ENCODE assay signal across 30 cellular contexts in the genomic region with DNA sequence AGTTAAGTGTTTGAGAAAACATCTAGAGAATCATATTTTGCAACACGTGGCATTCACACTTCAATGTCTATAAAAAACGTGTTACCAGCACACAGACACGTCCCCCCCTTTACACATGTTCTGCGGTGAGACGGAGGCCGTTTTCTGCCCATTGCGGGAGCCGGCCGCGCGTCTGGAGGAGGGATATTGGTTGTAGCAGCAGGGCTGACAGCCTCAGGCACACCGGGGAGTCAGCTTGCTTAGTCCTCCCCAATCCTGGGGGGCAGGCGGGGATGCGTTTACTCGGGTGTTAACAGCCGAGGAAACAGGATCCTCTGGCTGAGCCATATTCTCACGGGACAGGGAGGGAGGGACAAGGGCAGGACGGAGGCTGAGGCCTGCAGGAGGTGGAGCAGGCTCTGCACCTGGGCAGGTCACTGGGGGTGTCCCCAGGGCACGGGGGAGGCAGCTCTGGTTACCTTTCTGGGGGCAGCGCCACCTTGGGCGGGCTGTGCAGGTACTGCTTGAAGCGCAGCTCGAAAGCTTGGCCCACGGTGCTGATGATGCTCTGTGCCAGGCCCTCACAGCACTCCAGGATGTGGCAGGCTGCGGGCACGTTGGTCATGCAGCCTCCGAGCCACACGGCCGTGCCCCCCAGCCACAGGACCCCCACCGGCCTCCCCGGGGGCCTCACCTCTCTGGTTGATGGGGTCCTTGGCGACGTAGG. TPM values are rescaled to one million over a fixed set of nuclear protein-coding genes. Genes with fewer than 3 reads are reported as not detected.
DNase-seq lines count a peak whose midpoint lies in the region; ATAC-seq and TF ChIP-seq lines count a peak whose summit lies in the region.
"Had no signal": no experiment of that assay in that cellular context is flagged by ENCODE, and none has a peak within 500 bp of the region (broad histone marks: within the 10 kb centered on the region; RNA-seq: fewer than 3 reads in every experiment).

No MANE protein-coding gene starts in this region.

- no peaks in the 10 kb centered on the region for H3K9me3 ChIP-seq in psoas muscle
- H3K9me3 ChIP-seq: body of pancreas, lower lobe of right lung, right lobe of liver, upper lobe of left lung had no signal

- no peak overlapping the region for H3K4me3 ChIP-seq in psoas muscle
- H3K4me3 ChIP-seq: body of pancreas, GM12878, lower lobe of right lung, mucosa of descending colon, right lobe of liver, upper lobe of left lung had no signal

- H3K27me3 ChIP-seq in psoas muscle (ENCODE audit: insufficient read depth in 3 of 3, low read length in 2 of 3): peaks cover 0 to 6% (median 0%) of the 10 kb centered on the region in 3 donors
- H3K27me3 ChIP-seq: body of pancreas, right lobe of liver, upper lobe of left lung had no signal

- ATAC-seq in esophagus mucosa: peak; percentile 8
- ATAC-seq in psoas muscle: peak; percentile 28 to 54 (median 42)
- no peak for ATAC-seq in HG03439 (IDR thresholded peaks at IDR 0.05; ENCODE audit: unreplicated experiment)
- no peak for ATAC-seq in GM21576 (IDR thresholded peaks at IDR 0.05; ENCODE audit: unreplicated experiment)
- ATAC-seq: activated naive CD8-positive, alpha-beta T cell treated with anti-CD3 and anti-CD28 coated beads, Interleukin-2, amount 50 U/mL, for 24 hours; GM12878; mucosa of descending colon; stimulated activated effector memory CD8-positive, alpha-beta T cell treated with anti-CD3 and anti-CD28 coated beads, Interleukin-12 subunit alpha, Interleukin-12 subunit beta, amount 100 ng/mL, for 72 hours had no signal

- no peak for TF ChIP-seq POLR2A in erythroblast (IDR thresholded peaks at IDR 0.05; ENCODE audit: low read length)

- intact Hi-C loops in psoas muscle (cut with DNase I): no loop called here

- no peaks in the 10 kb centered on the region for H3K4me1 ChIP-seq in psoas muscle
- H3K4me1 ChIP-seq: body of pancreas, lower lobe of right lung, parathyroid adenoma, right lobe of liver had no signal

- no peak for TF ChIP-seq CTCF in psoas muscle (IDR thresholded peaks at IDR 0.05)

- no peaks in the 10 kb centered on the region for H3K36me3 ChIP-seq in psoas muscle (ENCODE audit: insufficient read depth in 1 of 2, low read depth in 1 of 2)

- DNase-seq in NCI-H2081 treated with DMSO at 0.1 percent for 48 hours (lab: John Stamatoyannopoulos, UW): peak; percentile 1
- peak; percentile 89 for DNase-seq in NCI-H2171 treated with DMSO at 0.1 percent for 48 hours (lab: John Stamatoyannopoulos, UW)
- DNase-seq in psoas muscle: no peak
- DNase-seq in erythroblast (lab: John Stamatoyannopoulos, UW): no peak
- DNase-seq: activated CD4-positive, alpha-beta T cell treated with anti-CD3 and anti-CD28 coated beads for 4 hours; activated gamma-delta T cell treated with Interleukin-2 at 50 U/mL for 16 hours; activated naive CD8-positive, alpha-beta T cell treated with anti-CD3 and anti-CD28 coated beads, Interleukin-2, amount 50 U/mL, for 24 hours; activated T-cell treated with anti-CD3 and anti-CD28 coated beads, Interleukin-2, amount 50 U/mL, for 24 hours; body of pancreas; HFFc6; islet precursor cell; lower lobe of right lung; mucosa of descending colon; MV-4-11; NCI-H1694; NCI-H82; right lobe of liver; stimulated activated CD4-positive, alpha-beta T cell treated with anti-CD3 and anti-CD28 coated beads, Interleukin-12 subunit alpha, Interleukin-12 subunit beta, amount 100 ng/mL, for 4 hours; stimulated activated CD4-positive, alpha-beta T cell treated with anti-CD3 and anti-CD28 coated beads, Interleukin-4, amount 100 ng/mL, for 24 hours had no signal

- H3K27ac ChIP-seq in psoas muscle: peak overlapping the region; percentile 6
- H3K27ac ChIP-seq: body of pancreas, C4-2B, lower lobe of right lung, parathyroid adenoma, right lobe of liver, upper lobe of left lung had no signal

- WGBS in psoas muscle, 3 donors: 67 to 69% (median 68%) methylated on average over 32 to 33 of the region's 33 CpGs

RNA-seq across cellular contexts. Expression of gene SHC2, which starts 25.0 kb away (rescaled TPM):
- total RNA-seq in esophagus mucosa (1.7 TPM), psoas muscle (1 to 10 TPM; 4.5 to 9.7 (median 5.4) TPM)
- polyA plus RNA-seq in psoas muscle: 1 to 10 TPM; 2.2 to 2.8 (median 2.2) TPM
- total RNA-seq: activated CD8-positive, alpha-beta memory T cell treated with anti-CD3 and anti-CD28 coated beads for 36 hours; HFFc6; T-helper 2 cell treated with Interferon-gamma antibody and Interleukin-4, amounts not matched to agents 100 ng/mL and 5 ng/mL, for 36 hours had no signal
- polyA plus RNA-seq: GM12878 had no signal

RNA-seq across cellular contexts. Expression of gene C2CD4C, which starts 26.9 kb away (rescaled TPM):
- 0.16 TPM for total RNA-seq in esophagus mucosa
- 1 to 10 TPM in 3 of 4 donors, under 1 TPM in 1; 0.67 to 1.3 (median 1.1) TPM for total RNA-seq in psoas muscle
- polyA plus RNA-seq in psoas muscle: under 1 TPM; 0.47 to 0.97 (median 0.73) TPM
- total RNA-seq: activated CD8-positive, alpha-beta memory T cell treated with anti-CD3 and anti-CD28 coated beads for 36 hours; Daoy; GM12878; HFFc6 had no signal
- polyA plus RNA-seq: GM12878 had no signal

Comparison
In these comparisons a context has a peak if more than half of its experiments do, and no peak if none do; other contexts are left out.
1. DNase-seq: peak in NCI-H2081 treated with DMSO at 0.1 percent for 48 hours (single experiment) and NCI-H2171 treated with DMSO at 0.1 percent for 48 hours (single experiment); none in psoas muscle (0 of 2) and erythroblast (0 of 2).
2. ATAC-seq: peak in esophagus mucosa (single experiment) and psoas muscle (4 of 4); none in HG03439 (single experiment) and GM21576 (single experiment).